In genomic region chr2:236352761-236353593, GRCh38 we compare ENCODE assay signal across 8 cellular contexts.
DNase-seq lines count a peak whose midpoint lies in the region; ATAC-seq, FAIRE-seq and TF ChIP-seq lines count a peak whose summit lies in the region.

No MANE protein-coding gene starts in this region.

- CTCF ChIA-PET in HepG2 (lab: Yijun Ruan, JAX; ENCODE audit: low intra/inter-chr PET ratio, low total read pairs), result interaction anchor here (1.0 to 2.1 kb wide), 3 partner anchors 674 to 719 kb away, joined by 7 to 19 read pairs (median 13); no protein-coding TSS in a partner anchor

- H3K9ac ChIP-seq in HepG2 (ENCODE audit: insufficient read depth, low read depth, low read length), result no peak overlapping the region

- H3K4me3 ChIP-seq in GM12864 (ENCODE audit: low read depth, low read length) (no peak overlapping the region), HepG2 (replicated peaks in 1 of 3; ENCODE audit: insufficient read depth in 1 of 3, low read depth in 2 of 3, low read length in 3 of 3) (no peak overlapping the region), upper lobe of right lung (no peak overlapping the region)

- peaks cover 14% of the 10 kb centered on the region for H3K4me1 Mint-ChIP-seq in brain

- peak; percentile 68 for TF ChIP-seq CTCF in GM12864 (IDR thresholded peaks at IDR 0.05; ENCODE audit: low read depth, low read length, missing control alignments)
- peak; percentile 96 to 97 for TF ChIP-seq CTCF in brain (conservative IDR thresholded peaks at IDR 0.05)
- peak; percentile 72 for TF ChIP-seq CTCF in HepG2 (CRISPR knock-in tag; IDR thresholded peaks at IDR 0.05)
- TF ChIP-seq CTCF in upper lobe of right lung (IDR thresholded peaks at IDR 0.05), result peak; percentile 89

- H3K4me1 ChIP-seq in HepG2 (ENCODE audit: insufficient read depth, low read length), result no peaks in the 10 kb centered on the region
- no peaks in the 10 kb centered on the region for H3K4me1 ChIP-seq in upper lobe of right lung

- intact Hi-C loops in HepG2 (cut with micrococcal nuclease; ENCODE audit: unreplicated experiment), result loop anchor here (1.0 kb wide), 3 partner anchors 160 to 707 kb away; no protein-coding TSS in a partner anchor
- intact Hi-C loops in upper lobe of right lung (cut with DNase I), result loop anchor here (5.0 kb wide), 1 partner anchor 709 kb away; no protein-coding TSS in a partner anchor

- H3K9me3 Mint-ChIP-seq in brain, result peaks cover 0 to 5% (median 0%) of the 10 kb centered on the region in 5 experiments

- H3K36me3 ChIP-seq in HepG2 (replicated peaks in 1 of 2; ENCODE audit: control insufficient read depth in 1 of 2, insufficient read depth in 2 of 2, low read length in 2 of 2), result no peaks in the 10 kb centered on the region
- no peaks in the 10 kb centered on the region for H3K36me3 ChIP-seq in upper lobe of right lung

- peak; percentile 38 for DNase-seq in AG08395 (ENCODE audit: low spot score)
- DNase-seq in GM12864 (ENCODE audit: low read depth), result no peak
- peak; percentile 38 to 65 for DNase-seq in NCI-H526 (lab: John Stamatoyannopoulos, UW)
- DNase-seq in HepG2 (ENCODE audit: low spot score), result no peak
- no peak for DNase-seq in upper lobe of right lung

- H3K4me3 Mint-ChIP-seq in brain, result no peak overlapping the region

- no peak for TF ChIP-seq POLR2A in HepG2 (IDR thresholded peaks at IDR 0.05; ENCODE audit: insufficient read depth in 1 of 2, low read depth in 2 of 2, low read length in 2 of 2)

- whole genome bisulfite sequencing in HepG2 (ENCODE audit: low lambda C conversion rate), result 4% methylated on average over 14 of the region's 14 CpGs

- no peak for TF ChIP-seq EP300 in HepG2 (IDR thresholded peaks at IDR 0.05; ENCODE audit: low read depth in 2 of 2, low read length in 2 of 2)
- no peak for TF ChIP-seq EP300 in HepG2 (CRISPR knock-in tag; IDR thresholded peaks at IDR 0.05; ENCODE audit: borderline replicate concordance)

- H3K27ac ChIP-seq in HepG2 (ENCODE audit: extremely low read length, insufficient read depth, low read length) (no peak overlapping the region), upper lobe of right lung (no peak overlapping the region)

- ATAC-seq in HepG2 (no peak), upper lobe of right lung (peak; percentile 61), GM18861 (IDR thresholded peaks at IDR 0.05; ENCODE audit: unreplicated experiment) (no peak), HG02852 (IDR thresholded peaks at IDR 0.05; ENCODE audit: unreplicated experiment) (no peak)

- no peak overlapping the region for H3K4me2 ChIP-seq in HepG2 (ENCODE audit: low read depth, low read length)

- H4K20me1 ChIP-seq in HepG2 (ENCODE audit: insufficient read depth, low read length), result no peaks in the 10 kb centered on the region

- no peaks in the 10 kb centered on the region for H3K36me3 Mint-ChIP-seq in brain

- H3K27ac Mint-ChIP-seq in brain, result peak overlapping the region in 3 of 5 experiments; percentile 17 to 71 (median 64)

- POLR2A ChIA-PET in HepG2 (lab: Yijun Ruan, JAX), result no interaction called here

- H3K9me3 ChIP-seq in HepG2 (ENCODE audit: low read length) (no peaks in the 10 kb centered on the region), upper lobe of right lung (no peaks in the 10 kb centered on the region)

- H3K79me2 ChIP-seq in HepG2 (ENCODE audit: insufficient read depth, low read length), result no peaks in the 10 kb centered on the region

- no TSS peak for BruUV-seq in HepG2 (replicated peaks; lab: Mats Ljungman, UMichigan)

- H2AFZ ChIP-seq in HepG2 (ENCODE audit: low read length), result no peak overlapping the region

- peaks cover 17% of the 10 kb centered on the region for H3K27me3 Mint-ChIP-seq in brain

- in situ Hi-C loops in HepG2 (cut with HindIII; ENCODE audit: extremely low pct_ligation_motif_present, low pct_unique_long_range_greater_than_20kb), result loop anchor here (5.0 kb wide), 1 partner anchor 719 kb away; no protein-coding TSS in a partner anchor

- H3K27me3 ChIP-seq in HepG2 (ENCODE audit: control insufficient read depth in 1 of 2, insufficient read depth in 2 of 2, low read length in 2 of 2) (peaks cover 0 to 43% of the 10 kb centered on the region in 2 experiments; a peak in 4 of 5 replicates), upper lobe of right lung (no peaks in the 10 kb centered on the region)

- FAIRE-seq in HepG2 (lab: Jason Lieb, UNC), result peak; percentile 81

- TF ChIP-seq RAD21 in HepG2 (CRISPR knock-in tag; IDR thresholded peaks at IDR 0.05), result peak; percentile 55; the same call in 1 of the 2 replicates

TF ChIP-seq in HepG2, 621 proteins besides CTCF, POLR2A, EP300 and RAD21:
- peak; percentile 45 for TF ChIP-seq SMC3 (IDR thresholded peaks at IDR 0.05; ENCODE audit: low read length)
- peak; percentile 49; the same call in 1 of the 2 replicates for TF ChIP-seq CREB1 (IDR thresholded peaks at IDR 0.05)
- 0 out of 2 replicates have a peak, but pooled peaks have one; percentile 22 for TF ChIP-seq CREB1 (CRISPR knock-in tag; IDR thresholded peaks at IDR 0.05)
- no peak for TF ChIP-seq RXRB (CRISPR knock-in tag; IDR thresholded peaks at IDR 0.05; ENCODE audit: borderline replicate concordance)
- no peak for TF ChIP-seq E2F2 (CRISPR knock-in tag; IDR thresholded peaks at IDR 0.05; ENCODE audit: borderline replicate concordance)
- 0 out of 2 replicates have a peak, but pooled peaks have one; percentile 18 for TF ChIP-seq ZNF24 (IDR thresholded peaks at IDR 0.05)
- TF ChIP-seq STAG1 (CRISPR knock-in tag; IDR thresholded peaks at IDR 0.05), result peak; percentile 80

Comparison
In these comparisons a context has a peak if more than half of its experiments do, and no peak if none do; other contexts are left out.
1. DNase-seq: peak in AG08395 (single experiment) and NCI-H526 (2 of 2); none in GM12864 (single experiment), HepG2 (single experiment) and upper lobe of right lung (single experiment).
2. Peak in every context shown above with its lines, with median percentiles within 50 percentile points of each other: CTCF ChIP-seq.